Comparison of ENCODE assay signal across 12 cellular contexts in genomic region chr3:194104041-194104751, GRCh38. TPM values are rescaled to one million over a fixed set of nuclear protein-coding genes. Genes with fewer than 3 reads are reported as not detected.
DNase-seq lines count a peak whose midpoint lies in the region; ATAC-seq, FAIRE-seq and TF ChIP-seq lines count a peak whose summit lies in the region.
"Had no signal": no experiment of that assay in that cellular context is flagged by ENCODE, and none has a peak within 500 bp of the region (broad histone marks: within the 10 kb centered on the region; RNA-seq: fewer than 3 reads in every experiment).

No MANE protein-coding gene starts in this region.

- no peaks in the 10 kb centered on the region for H3K36me3 ChIP-seq in CD4-positive, CD25-positive, alpha-beta regulatory T cell (ENCODE audit: control insufficient read depth, insufficient read depth, low read length)
- no peaks in the 10 kb centered on the region for H3K36me3 ChIP-seq in MM.1S (replicated peaks; ENCODE audit: insufficient read depth, low read length)
- H3K36me3 ChIP-seq in GM12878 (ENCODE audit: control insufficient read depth in 2 of 2, insufficient read depth in 2 of 2, low read length in 1 of 2): no peaks in the 10 kb centered on the region
- H3K36me3 ChIP-seq: thyroid gland had no signal

- 0 out of 2 replicates have a peak, but pooled peaks have one; percentile 0 for TF ChIP-seq RAD21 in GM12878 (IDR thresholded peaks at IDR 0.05; ENCODE audit: insufficient read depth, low read depth, low read length)

- intact Hi-C loops in GM12878 (cut with micrococcal nuclease; ENCODE audit: unreplicated experiment): no loop called here

- no peak overlapping the region for H3K4me3 ChIP-seq in CD4-positive, CD25-positive, alpha-beta regulatory T cell (ENCODE audit: low read depth, low read length)
- H3K4me3 ChIP-seq in MM.1S (ENCODE audit: low read length): no peak overlapping the region
- H3K4me3 ChIP-seq in GM12878: no peak overlapping the region
- H3K4me3 ChIP-seq: thyroid gland had no signal

- no peaks in the 10 kb centered on the region for H3K9me2 ChIP-seq in MM.1S (replicated peaks; ENCODE audit: insufficient read depth, low read length)

- DNase-seq in CD4-positive, CD25-positive, alpha-beta regulatory T cell: no peak
- DNase-seq in MM.1S (peak; percentile 80), GM12878 (ENCODE audit: low read depth, low spot score) (no peak), DMS114 treated with DMSO at 0.1 percent for 48 hours (lab: John Stamatoyannopoulos, UW; ENCODE audit: unreplicated experiment) (no peak)
- DNase-seq: head of caudate nucleus, IMR-90, thyroid gland had no signal

- BruUV-seq in GM12878 (replicated peaks; lab: Mats Ljungman, UMichigan): no TSS peak

- CTCF ChIA-PET in GM12878 (lab: Yijun Ruan, JAX): interaction anchor here (1.0 to 1.5 kb wide), 2 partner anchors 26 to 33 kb away, joined by 3 to 6 read pairs; no protein-coding TSS in a partner anchor

- H3K36me3 Mint-ChIP-seq in CD4-positive, CD25-positive, alpha-beta regulatory T cell: no peaks in the 10 kb centered on the region

- no peak for TF ChIP-seq POLR2A in GM12878 (IDR thresholded peaks at IDR 0.05; ENCODE audit: low read depth, low read length)

- FAIRE-seq in GM12878 (lab: Jason Lieb, UNC): peak; percentile 59
- FAIRE-seq: colon had no signal

- RAD21 ChIA-PET in GM12878 (lab: Charles Lee; ENCODE audit: unreplicated experiment): interaction anchor here (0.8 to 1.7 kb wide), 3 partner anchors 27 to 205 kb away, joined by 3 to 15 read pairs (median 3); partner anchors contain the start of gene HES1

- H3K9me3 ChIP-seq in CD4-positive, CD25-positive, alpha-beta regulatory T cell (ENCODE audit: control insufficient read depth in 2 of 2, low read length in 2 of 2): no peaks in the 10 kb centered on the region
- H3K9me3 ChIP-seq in MM.1S (replicated peaks; ENCODE audit: insufficient read depth, low read length) (no peaks in the 10 kb centered on the region), GM12878 (replicated peaks; ENCODE audit: control insufficient read depth, insufficient read depth, low read length) (no peaks in the 10 kb centered on the region)
- H3K9me3 ChIP-seq: thyroid gland had no signal

- POLR2A ChIA-PET in GM12878 (lab: Charles Lee): interaction anchor here (0.6 kb wide), 2 partner anchors 25 to 31 kb away, joined by 3 to 4 read pairs; no protein-coding TSS in a partner anchor

- H3K9ac ChIP-seq in MM.1S (ENCODE audit: low read length): peak overlapping the region; percentile 52
- H3K9ac ChIP-seq in GM12878 (ENCODE audit: control insufficient read depth, insufficient read depth, low read length): no peak overlapping the region

- WGBS in GM12878 (ENCODE audit: insufficient coverage, insufficient replicate concordance, low lambda C conversion rate, missing lambda C conversion rate): 16% methylated on average over 12 of the region's 12 CpGs

- H3K27ac Mint-ChIP-seq in CD4-positive, CD25-positive, alpha-beta regulatory T cell: no peak overlapping the region

- H3K9me3 Mint-ChIP-seq in CD4-positive, CD25-positive, alpha-beta regulatory T cell: no peaks in the 10 kb centered on the region

- H3K27me3 Mint-ChIP-seq in CD4-positive, CD25-positive, alpha-beta regulatory T cell: peaks cover 28% of the 10 kb centered on the region

- SMC1A ChIA-PET in GM12878 (lab: Charles Lee; ENCODE audit: uncharacterized antibody, unreplicated experiment): interaction anchor here (0.7 to 1.9 kb wide), 6 partner anchors 9 to 45 kb away, joined by 3 to 11 read pairs (median 4); no protein-coding TSS in a partner anchor

- no peaks in the 10 kb centered on the region for H3K27me3 ChIP-seq in CD4-positive, CD25-positive, alpha-beta regulatory T cell (ENCODE audit: control insufficient read depth, insufficient read depth, low read length)
- H3K27me3 ChIP-seq in MM.1S (replicated peaks; ENCODE audit: insufficient read depth, low read length) (no peaks in the 10 kb centered on the region), GM12878 (replicated peaks in 1 of 2; ENCODE audit: control insufficient read depth in 2 of 2, insufficient read depth in 2 of 2, low read length in 1 of 2) (peaks cover 2 to 12% of the 10 kb centered on the region in 2 experiments)
- H3K27me3 ChIP-seq: thyroid gland had no signal

- H3K4me3 Mint-ChIP-seq in CD4-positive, CD25-positive, alpha-beta regulatory T cell: no peak overlapping the region

- H3K79me2 ChIP-seq in MM.1S (ENCODE audit: low read length): no peaks in the 10 kb centered on the region
- no peaks in the 10 kb centered on the region for H3K79me2 ChIP-seq in GM12878 (ENCODE audit: control insufficient read depth, insufficient read depth, low read length)

- H3F3A ChIP-seq in MM.1S (ENCODE audit: insufficient read depth, low read length): peaks cover 49% of the 10 kb centered on the region

- peak; percentile 42 to 50 for ATAC-seq in CD4-positive, CD25-positive, alpha-beta regulatory T cell (ENCODE audit: low read depth in 2 of 2)
- ATAC-seq in GM19351 (IDR thresholded peaks at IDR 0.05; ENCODE audit: unreplicated experiment) (peak; percentile 29), GM12878 (peak; percentile 4; the same call in 2 of the 3 replicates), HG03159 (IDR thresholded peaks at IDR 0.05; ENCODE audit: unreplicated experiment) (no peak), HG02763 (IDR thresholded peaks at IDR 0.05; ENCODE audit: unreplicated experiment) (no peak), HG03460 (IDR thresholded peaks at IDR 0.05; ENCODE audit: unreplicated experiment) (no peak)

- TF ChIP-seq EP300 in GM12878 (IDR thresholded peaks at IDR 0.05; ENCODE audit: borderline replicate concordance in 1 of 2, control insufficient read depth in 1 of 2, low read depth in 2 of 2, low read length in 2 of 2): no peak

- H3K4me1 Mint-ChIP-seq in CD4-positive, CD25-positive, alpha-beta regulatory T cell: peaks cover 0 to 13% (median 8%) of the 10 kb centered on the region in 4 donors

- H3K4me2 ChIP-seq in MM.1S (ENCODE audit: low read depth, low read length): peak overlapping the region; percentile 91
- H3K4me2 ChIP-seq in GM12878 (ENCODE audit: control insufficient read depth, insufficient read depth): peak overlapping the region; percentile 27; the same call in 1 of the 2 replicates

- no peak for TF ChIP-seq CTCF in MM.1S (IDR thresholded peaks at IDR 0.05; ENCODE audit: low read length)
- TF ChIP-seq CTCF in GM12878 (IDR thresholded peaks at IDR 0.05 in 2 of 3, conservative IDR thresholded peaks at IDR 0.05 in 1 of 3; ENCODE audit: control insufficient read depth in 2 of 3, extremely low read depth in 1 of 3, insufficient read depth in 1 of 3, low read depth in 3 of 3, low read length in 3 of 3): no peak

- peak overlapping the region; percentile 83 for H2AFZ ChIP-seq in MM.1S (ENCODE audit: low read length)
- H2AFZ ChIP-seq in GM12878 (ENCODE audit: control insufficient read depth, low read depth, low read length): no peak overlapping the region

- H3K4me1 ChIP-seq in CD4-positive, CD25-positive, alpha-beta regulatory T cell (ENCODE audit: control insufficient read depth, insufficient read depth, low read length, poor library complexity, severe bottlenecking): peaks cover 12% of the 10 kb centered on the region
- H3K4me1 ChIP-seq in MM.1S (ENCODE audit: low read length) (peaks cover 53% of the 10 kb centered on the region), GM12878 (ENCODE audit: control insufficient read depth, insufficient read depth, low read length) (peaks cover 43% of the 10 kb centered on the region)
- H3K4me1 ChIP-seq: thyroid gland had no signal

- H3K27ac ChIP-seq in CD4-positive, CD25-positive, alpha-beta regulatory T cell (ENCODE audit: insufficient read depth, low read length, poor library complexity, severe bottlenecking): no peak overlapping the region
- H3K27ac ChIP-seq in MM.1S (ENCODE audit: low read length): peak overlapping the region; percentile 88
- no peak overlapping the region for H3K27ac ChIP-seq in GM12878 (ENCODE audit: control insufficient read depth, insufficient read depth)
- H3K27ac ChIP-seq: thyroid gland had no signal

- H4K20me1 ChIP-seq in MM.1S (ENCODE audit: insufficient read depth, low read length) (no peaks in the 10 kb centered on the region), GM12878 (ENCODE audit: control insufficient read depth, insufficient read depth) (no peaks in the 10 kb centered on the region)

- in situ Hi-C loops in GM12878 (cut with MboI): no loop called here

TF ChIP-seq in GM12878, 131 proteins besides CTCF, POLR2A, EP300 and RAD21 (continues in another document):
- TF ChIP-seq ZNF384 (IDR thresholded peaks at IDR 0.05; ENCODE audit: borderline replicate concordance, low read depth, low read length) (no peak), MEF2B (IDR thresholded peaks at IDR 0.05; ENCODE audit: partially characterized antibody, poor library complexity, severe bottlenecking) (peak; percentile 53), BHLHE40 (IDR thresholded peaks at IDR 0.05; ENCODE audit: borderline replicate concordance in 1 of 2, low read depth in 2 of 2, low read length in 1 of 2) (peak in 1 of 2 experiments; percentile 42; a peak in 1 of 4 replicates), RUNX3 (IDR thresholded peaks at IDR 0.05; ENCODE audit: low read length) (peak; percentile 65; the same call in 1 of the 2 replicates), SUZ12 (IDR thresholded peaks at IDR 0.05; ENCODE audit: unreplicated experiment) (no peak), ATF7 (IDR thresholded peaks at IDR 0.05; ENCODE audit: low read depth) (no peak), MEF2A (IDR thresholded peaks at IDR 0.05; ENCODE audit: insufficient read depth, low read depth, low read length) (0 out of 2 replicates have a peak, but pooled peaks have one; percentile 12)

RNA-seq across cellular contexts. Expression of gene HES1, which starts 31.8 kb away (rescaled TPM):
- total RNA-seq in CD4-positive, CD25-positive, alpha-beta regulatory T cell: 10.5 TPM
- under 1 TPM in 2 of 4 donors, not detected in 2; 0.17 to 0.71 TPM for polyA plus RNA-seq in CD4-positive, CD25-positive, alpha-beta regulatory T cell
- 12.9 and 16.0 TPM in 2 replicates for total RNA-seq in GM12878 (2013; cell fraction: nucleolus; rRNA removed)
- total RNA-seq in GM12878 (2014; rRNA removed): 4.5 and 4.6 TPM in 2 replicates
- total RNA-seq in GM12878 (2014; rRNA removed; fragmentation: Illumina TruSeq; extraction: Trizol): 2.4 and 2.9 TPM in 2 replicates
- total RNA-seq in GM12878 (2021): 4.7 TPM in 2 replicates
- polyA plus RNA-seq in GM12878 (2011; ENCODE audit: low read depth): 1.5 TPM
- polyA plus RNA-seq in GM12878 (2011; rRNA removed): 0.39 and 0.46 TPM in 2 replicates
- polyA plus RNA-seq in GM12878 (2011; cell fraction: cytosol; rRNA removed): 0.48 and 0.69 TPM in 2 replicates
- polyA plus RNA-seq in GM12878 (2011; cell fraction: nucleus; rRNA removed): 0.56 and 1.1 TPM in 2 replicates
- 2.6 and 6.0 TPM in 2 replicates for polyA plus RNA-seq in GM12878 (2012)
- polyA plus RNA-seq in GM12878 (2014; fragmentation: Illumina TruSeq; extraction: Trizol): 2.2 and 2.8 TPM in 2 replicates
- polyA plus RNA-seq in GM12878 (2014; fragmentation: Nextera tagmentation; extraction: Ambion mirVana): 1 to 10 TPM in 1 of 2 experiments, under 1 TPM in 1; 0.99 to 1.3 TPM
- 4.5 and 5.3 TPM in 2 replicates for polyA plus RNA-seq in GM12878 (2014; rRNA removed)
- polyA plus RNA-seq in GM12878 (2016; fragmentation: Nextera tagmentation; extraction: Ambion mirVana): 1 to 10 TPM; 1.1 to 3.2 TPM
- 0.22 and 0.41 TPM in 2 replicates for polyA minus RNA-seq in GM12878 (2011; rRNA and poly(A)+ RNA removed)
- not detected in 2 replicates for polyA minus RNA-seq in GM12878 (2011; cell fraction: cytosol; rRNA and poly(A)+ RNA removed)
- 0.57 and 1.1 TPM in 2 replicates for polyA minus RNA-seq in GM12878 (2011; cell fraction: nucleus; rRNA and poly(A)+ RNA removed)

Comparison
In these comparisons a context has a peak if more than half of its experiments do, and no peak if none do; other contexts are left out.
1. ATAC-seq: peak in CD4-positive, CD25-positive, alpha-beta regulatory T cell (2 of 2), GM19351 (single experiment) and GM12878 (single experiment); none in HG03159 (single experiment), HG02763 (single experiment) and HG03460 (single experiment).